Comparison of ENCODE assay signal across 32 cellular contexts in genomic region chr1:19831441-19831840, GRCh38. TPM values are rescaled to one million over a fixed set of nuclear protein-coding genes. Genes with fewer than 3 reads are reported as not detected.
"Had no signal": no experiment of that assay in that cellular context is flagged by ENCODE, and none has a peak within 500 bp of the region (broad histone marks: within the 10 kb centered on the region; RNA-seq: fewer than 3 reads in every experiment).

No MANE protein-coding gene starts in this region.

- H3K9me3 ChIP-seq: colonic mucosa, esophagus squamous epithelium, gastroesophageal sphincter had no signal

- H3K4me1 ChIP-seq: colonic mucosa, esophagus squamous epithelium, gastroesophageal sphincter had no signal

- H3K4me3 ChIP-seq: cardiac muscle cell, colonic mucosa, esophagus squamous epithelium, gastroesophageal sphincter had no signal

- H3K36me3 ChIP-seq: brain microvascular endothelial cell, cardiac muscle cell, colonic mucosa, esophagus squamous epithelium, gastroesophageal sphincter had no signal

- ATAC-seq: activated CD4-positive, alpha-beta T cell treated with anti-CD3 and anti-CD28 coated beads for 36 hours; activated CD8-positive, alpha-beta T cell treated with anti-CD3 and anti-CD28 coated beads, Interleukin-2, amount 10 ng/mL, durations not matched to agents 7 days and 5 days; activated T-cell treated with anti-CD3 and anti-CD28 coated beads, Interleukin-2, amount 50 U/mL, for 4 hours; activated T-helper 17 cell treated with anti-CD3 and anti-CD28 coated beads, Interleukin-2, amount 50 U/mL, for 72 hours; gastroesophageal sphincter had no signal

- DNase-seq: activated CD4-positive, alpha-beta memory T cell treated with anti-CD3 and anti-CD28 coated beads for 36 hours; activated CD4-positive, alpha-beta T cell treated with anti-CD3 and anti-CD28 coated beads for 36 hours; activated CD4-positive, alpha-beta T cell treated with anti-CD3 and anti-CD28 coated beads, Interleukin-2, amount 10 ng/mL, durations not matched to agents 24 days and 14 days; activated CD4-positive, CD25-positive, alpha-beta regulatory T cell; activated CD4-positive, CD25-positive, alpha-beta regulatory T cell treated with anti-CD3 and anti-CD28 coated beads, Interleukin-2, amount 50 U/mL, for 72 hours; activated CD8-positive, alpha-beta T cell treated with anti-CD3 and anti-CD28 coated beads, Interleukin-2, amount 10 ng/mL, durations not matched to agents 7 days and 5 days; activated effector memory CD4-positive, alpha-beta T cell treated with Interleukin-2 at 50 U/mL for 16 hours; activated gamma-delta T cell treated with Interleukin-2 at 50 U/mL for 16 hours; activated naive CD4-positive, alpha-beta T cell treated with anti-CD3 and anti-CD28 coated beads, Interleukin-2, amount 50 U/mL, for 16 hours; activated naive CD4-positive, alpha-beta T cell treated with Interleukin-2 at 50 U/mL for 16 hours; activated T-cell treated with anti-CD3 and anti-CD28 coated beads, Interleukin-2, amount 50 U/mL, for 4 hours; amniotic stem cell; anterior cingulate cortex; brain microvascular endothelial cell; central memory CD4-positive, alpha-beta T cell; cerebellar nuclear complex; colonic mucosa; effector CD8-positive, alpha-beta T cell; esophagus squamous epithelium; foreskin melanocyte; T-helper 2 cell had no signal

- H3K27me3 ChIP-seq: brain microvascular endothelial cell, cardiac muscle cell, colonic mucosa had no signal

- H3K27ac ChIP-seq: brain microvascular endothelial cell, cardiac muscle cell, colonic mucosa, epithelial cell of prostate, esophagus squamous epithelium, gastroesophageal sphincter had no signal

RNA-seq across cellular contexts. Expression of gene RNF186, which starts 16.4 kb away (rescaled TPM):
- total RNA-seq: activated CD4-positive, alpha-beta memory T cell treated with anti-CD3 and anti-CD28 coated beads for 36 hours; activated CD4-positive, alpha-beta T cell treated with anti-CD3 and anti-CD28 coated beads for 36 hours; activated CD4-positive, alpha-beta T cell treated with anti-CD3 and anti-CD28 coated beads, Interleukin-2, amount 10 ng/mL, durations not matched to agents 24 days and 14 days; activated CD8-positive, alpha-beta T cell treated with anti-CD3 and anti-CD28 coated beads, Interleukin-2, amount 10 ng/mL, durations not matched to agents 7 days and 5 days; activated T-cell treated with anti-CD3 and anti-CD28 coated beads, Interleukin-2, amount 50 U/mL, for 4 hours; activated T-helper 17 cell treated with anti-CD3 and anti-CD28 coated beads, Interleukin-2, amount 50 U/mL, for 72 hours; astrocyte; cardiac muscle cell; dermis microvascular lymphatic vessel endothelial cell; endothelial cell of umbilical vein; esophagus squamous epithelium; fibroblast of lung; fibroblast of villous mesenchyme; gastroesophageal sphincter; glomerular endothelial cell; T-helper 1 cell treated with Interleukin-12 subunit alpha and Interleukin-12 subunit beta and Interleukin-4 antibody, amounts not matched to agents 30 ng/mL and 1 ng/mL, for 36 hours had no signal
- polyA plus RNA-seq: cardiac muscle cell, endothelial cell of umbilical vein, fibroblast of lung had no signal
